10 cellular contexts compared by ENCODE assay signal in the genomic region with DNA sequence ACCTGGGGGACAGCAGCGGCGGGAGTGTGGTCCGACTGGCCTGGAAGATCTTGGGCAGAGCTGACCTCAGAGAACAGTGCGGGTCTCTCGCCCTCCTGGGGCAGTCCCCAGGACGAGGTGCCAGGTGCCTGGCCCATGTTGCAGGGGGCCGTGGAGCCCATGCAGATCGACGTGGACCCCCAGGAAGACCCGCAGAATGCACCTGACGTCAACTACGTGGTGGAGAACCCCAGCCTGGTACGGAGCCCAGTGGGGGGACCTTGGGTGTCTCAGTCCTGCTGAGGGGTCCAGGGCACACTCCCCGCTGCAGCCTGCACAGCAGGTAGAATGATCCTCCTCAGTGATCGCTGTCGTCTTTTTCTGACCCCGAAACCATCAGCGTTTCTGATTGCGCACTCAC. TPM values are rescaled to one million over a fixed set of nuclear protein-coding genes. Genes with fewer than 3 reads are reported as not detected.
DNase-seq lines count a peak whose midpoint lies in the region; ATAC-seq and TF ChIP-seq lines count a peak whose summit lies in the region.
"Had no signal": no experiment of that assay in that cellular context is flagged by ENCODE, and none has a peak within 500 bp of the region (broad histone marks: within the 10 kb centered on the region; RNA-seq: fewer than 3 reads in every experiment).

No MANE protein-coding gene starts in this region.

- peaks cover 0 to 26% (median 13%) of the 10 kb centered on the region in 3 donors for H3K4me1 Mint-ChIP-seq in CD8-positive, alpha-beta memory T cell

- H3K27me3 Mint-ChIP-seq in CD8-positive, alpha-beta memory T cell = no peaks in the 10 kb centered on the region

- no peaks in the 10 kb centered on the region for H4K20me1 ChIP-seq in OCI-LY1 (ENCODE audit: insufficient read depth, low read length)

- no peaks in the 10 kb centered on the region for H3K9me3 Mint-ChIP-seq in CD8-positive, alpha-beta memory T cell

- ATAC-seq in HG03521 (IDR thresholded peaks at IDR 0.05; ENCODE audit: unreplicated experiment) (no peak), GM18502 (IDR thresholded peaks at IDR 0.05; ENCODE audit: poor library complexity, unreplicated experiment) (no peak), HG02798 (IDR thresholded peaks at IDR 0.05; ENCODE audit: poor library complexity, unreplicated experiment) (no peak)

- H3K27ac Mint-ChIP-seq in CD8-positive, alpha-beta memory T cell = peak overlapping the region in 4 of 8 donors; percentile 33 to 44 (median 42)

- POLR2A ChIA-PET in CD8-positive, alpha-beta memory T cell (lab: Charles Lee) = no interaction called here

- H3F3A ChIP-seq in OCI-LY1 (ENCODE audit: insufficient read depth, low read length) = no peaks in the 10 kb centered on the region

- peaks cover 0 to 42% (median 0%) of the 10 kb centered on the region in 3 donors for H3K36me3 Mint-ChIP-seq in CD8-positive, alpha-beta memory T cell

- H3K79me2 ChIP-seq in OCI-LY1 (ENCODE audit: insufficient read depth, low read length) = 0 out of 2 replicates have a peak, but pooled peaks cover 4% of the 10 kb centered on the region

- H3K4me1 ChIP-seq in CD8-positive, alpha-beta memory T cell (ENCODE audit: insufficient read depth, low read length) = peaks cover 25% of the 10 kb centered on the region
- peaks cover 27% of the 10 kb centered on the region for H3K4me1 ChIP-seq in OCI-LY1 (ENCODE audit: insufficient read depth, low read length, severe bottlenecking)
- peaks cover 11 to 29% of the 10 kb centered on the region in 2 donors for H3K4me1 ChIP-seq in duodenal mucosa (ENCODE audit: control insufficient read depth in 1 of 2, insufficient read depth in 2 of 2, low read length in 2 of 2)
- H3K4me1 ChIP-seq in neuron (ENCODE audit: insufficient read depth, low read length) = peaks cover 19% of the 10 kb centered on the region

- H2AFZ ChIP-seq in OCI-LY1 (ENCODE audit: low read length) (no peak overlapping the region), neuron (ENCODE audit: low read depth, low read length) (no peak overlapping the region)

- H3K4me2 ChIP-seq in OCI-LY1 (ENCODE audit: low read length) = peak overlapping the region; percentile 88

- no peak overlapping the region for H3K4me3 ChIP-seq in CD8-positive, alpha-beta memory T cell (ENCODE audit: low read length)
- H3K4me3 ChIP-seq in OCI-LY1 (ENCODE audit: low read depth, low read length, poor library complexity, severe bottlenecking) (peak overlapping the region; percentile 100), duodenal mucosa (ENCODE audit: low read depth in 1 of 2, low read length in 2 of 2) (peak overlapping the region; percentile 87 to 89), neuron (ENCODE audit: low read length) (peak overlapping the region; percentile 93)

- CTCF ChIA-PET in CD8-positive, alpha-beta memory T cell (lab: Charles Lee) = interaction anchor here (1.7 kb wide), 1 partner anchor 54 kb away, joined by 3 read pairs; no protein-coding TSS in a partner anchor

- no peak overlapping the region for H3K27ac ChIP-seq in CD8-positive, alpha-beta memory T cell (ENCODE audit: low read depth, low read length)
- H3K27ac ChIP-seq in OCI-LY1 (ENCODE audit: low read depth, low read length, poor library complexity, severe bottlenecking) = no peak overlapping the region
- H3K27ac ChIP-seq in duodenal mucosa (ENCODE audit: low read depth, low read length) = no peak overlapping the region

- H3K36me3 ChIP-seq in CD8-positive, alpha-beta memory T cell (ENCODE audit: insufficient read depth, low read length) = no peaks in the 10 kb centered on the region
- H3K36me3 ChIP-seq in OCI-LY1 (ENCODE audit: insufficient read depth, low read length) (peaks cover 48% of the 10 kb centered on the region), duodenal mucosa (ENCODE audit: control insufficient read depth in 1 of 2, insufficient read depth in 2 of 2, low read length in 2 of 2) (peaks cover 10 to 50% of the 10 kb centered on the region in 2 donors), neuron (ENCODE audit: insufficient read depth, low read length) (peaks cover 58% of the 10 kb centered on the region)

- TF ChIP-seq CTCF in OCI-LY1 (IDR thresholded peaks at IDR 0.05; ENCODE audit: low read length) = no peak

- no peaks in the 10 kb centered on the region for H3K27me3 ChIP-seq in CD8-positive, alpha-beta memory T cell (ENCODE audit: insufficient read depth, low read length, poor library complexity, severe bottlenecking)
- H3K27me3 ChIP-seq in OCI-LY1 (ENCODE audit: insufficient read depth, low read length) (no peaks in the 10 kb centered on the region), duodenal mucosa (ENCODE audit: control insufficient read depth in 1 of 2, insufficient read depth in 2 of 2, low read length in 2 of 2) (no peaks in the 10 kb centered on the region), neuron (ENCODE audit: insufficient read depth, low read length) (no peaks in the 10 kb centered on the region)

- H3K9me2 ChIP-seq in OCI-LY1 (ENCODE audit: low read depth, low read length) = no peaks in the 10 kb centered on the region

- DNase-seq in CD8-positive, alpha-beta memory T cell = no peak
- DNase-seq in D341Med (ENCODE audit: low spot score) = no peak
- DNase-seq: activated gamma-delta T cell; NK-92 treated with Interleukin-12 subunit alpha and Interleukin-12 subunit beta, amount 100 ng/mL, for 24 hours had no signal

- H3K9me3 ChIP-seq in CD8-positive, alpha-beta memory T cell (ENCODE audit: low read length) = no peaks in the 10 kb centered on the region
- no peaks in the 10 kb centered on the region for H3K9me3 ChIP-seq in OCI-LY1 (ENCODE audit: low read length)
- no peaks in the 10 kb centered on the region for H3K9me3 ChIP-seq in duodenal mucosa (ENCODE audit: control insufficient read depth in 1 of 2, low read length in 2 of 2)
- H3K9me3 ChIP-seq in neuron (ENCODE audit: low read length) = no peaks in the 10 kb centered on the region

- H3K9ac ChIP-seq in OCI-LY1 (ENCODE audit: low read length) (peak overlapping the region; percentile 81; the same call in 1 of the 2 replicates), duodenal mucosa (ENCODE audit: low read depth in 1 of 2, low read length in 2 of 2) (no peak overlapping the region)

- peak overlapping the region; percentile 75 to 84 (median 80) for H3K4me3 Mint-ChIP-seq in CD8-positive, alpha-beta memory T cell

RNA-seq across cellular contexts. Expression of a gene that starts 1.4 kb away (rescaled TPM):
- 100 to 1,000 TPM; 122 to 125 TPM for total RNA-seq in CD8-positive, alpha-beta memory T cell
- polyA plus RNA-seq in CD8-positive, alpha-beta memory T cell = 151 TPM

RNA-seq across cellular contexts. Expression of a gene that starts 1.5 kb away (rescaled TPM):
- total RNA-seq in CD8-positive, alpha-beta memory T cell = 10 to 100 TPM; 18.1 to 19.4 TPM
- polyA plus RNA-seq in CD8-positive, alpha-beta memory T cell = 7.3 TPM

RNA-seq across cellular contexts. Expression of a gene that starts 12.5 kb away (rescaled TPM):
- 100 to 1,000 TPM; 206 to 210 TPM for total RNA-seq in CD8-positive, alpha-beta memory T cell
- 142 TPM for polyA plus RNA-seq in CD8-positive, alpha-beta memory T cell

RNA-seq across cellular contexts. Expression of a gene that starts 15.6 kb away (rescaled TPM):
- 100 to 1,000 TPM; 117 to 127 TPM for total RNA-seq in CD8-positive, alpha-beta memory T cell
- polyA plus RNA-seq in CD8-positive, alpha-beta memory T cell = 108 TPM

RNA-seq across cellular contexts. Expression of a gene that starts 21.7 kb away (rescaled TPM):
- total RNA-seq in CD8-positive, alpha-beta memory T cell = 1 to 10 TPM; 4.2 to 4.5 TPM
- polyA plus RNA-seq in CD8-positive, alpha-beta memory T cell = not detected
